ENCODE assay signal across 1 cellular context in genomic region chrY:12391635-12392612, GRCh38.
TF ChIP-seq lines count a peak whose summit lies in the region.

No MANE protein-coding gene starts in this region.

TF ChIP-seq in HepG2, 621 proteins besides CTCF, POLR2A, EP300 and RAD21 (continued from another document):
- 0 out of 2 replicates have a peak, but pooled peaks have one; percentile 35 for TF ChIP-seq POLR2AphosphoS5 (IDR thresholded peaks at IDR 0.05; ENCODE audit: low read depth, low read length)
- peak; percentile 41 for TF ChIP-seq ZNF687 (CRISPR knock-in tag; IDR thresholded peaks at IDR 0.05)
- 0 out of 2 replicates have a peak, but pooled peaks have one; percentile 27 for TF ChIP-seq ARID5B (CRISPR knock-in tag; IDR thresholded peaks at IDR 0.05)
